1 cellular context compared by ENCODE assay signal in the genomic region with DNA sequence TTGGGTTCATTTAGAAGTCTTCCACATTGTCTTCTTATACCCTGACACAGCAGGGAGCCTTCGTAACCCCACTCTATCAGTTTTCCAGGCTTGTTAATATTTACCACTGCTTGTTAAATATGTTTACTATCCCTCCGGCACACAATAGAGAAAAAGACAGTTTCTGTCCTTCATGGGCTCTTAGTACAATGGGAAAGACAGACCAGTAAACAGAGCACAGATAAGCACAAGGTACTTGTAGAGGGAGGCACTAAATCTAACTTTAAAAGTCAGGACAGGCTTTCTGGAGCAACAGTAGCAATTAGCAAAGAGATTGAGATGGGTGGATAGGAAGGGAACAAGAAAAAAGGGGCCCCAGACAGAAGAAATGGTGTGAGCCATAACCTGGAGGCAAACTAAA.
TF ChIP-seq lines count a peak whose summit lies in the region.

No MANE protein-coding gene starts in this region.

TF ChIP-seq in HEK293, 187 proteins besides CTCF, POLR2A, EP300 and RAD21 (continued from another document):
- TF ChIP-seq PRDM10 (tag by site-specific recombination; IDR thresholded peaks at IDR 0.05) (peak; percentile 76), PRDM4 (tag by site-specific recombination; IDR thresholded peaks at IDR 0.05) (peak; percentile 57)
